Comparison of ENCODE assay signal across 8 cellular contexts in the genomic region with DNA sequence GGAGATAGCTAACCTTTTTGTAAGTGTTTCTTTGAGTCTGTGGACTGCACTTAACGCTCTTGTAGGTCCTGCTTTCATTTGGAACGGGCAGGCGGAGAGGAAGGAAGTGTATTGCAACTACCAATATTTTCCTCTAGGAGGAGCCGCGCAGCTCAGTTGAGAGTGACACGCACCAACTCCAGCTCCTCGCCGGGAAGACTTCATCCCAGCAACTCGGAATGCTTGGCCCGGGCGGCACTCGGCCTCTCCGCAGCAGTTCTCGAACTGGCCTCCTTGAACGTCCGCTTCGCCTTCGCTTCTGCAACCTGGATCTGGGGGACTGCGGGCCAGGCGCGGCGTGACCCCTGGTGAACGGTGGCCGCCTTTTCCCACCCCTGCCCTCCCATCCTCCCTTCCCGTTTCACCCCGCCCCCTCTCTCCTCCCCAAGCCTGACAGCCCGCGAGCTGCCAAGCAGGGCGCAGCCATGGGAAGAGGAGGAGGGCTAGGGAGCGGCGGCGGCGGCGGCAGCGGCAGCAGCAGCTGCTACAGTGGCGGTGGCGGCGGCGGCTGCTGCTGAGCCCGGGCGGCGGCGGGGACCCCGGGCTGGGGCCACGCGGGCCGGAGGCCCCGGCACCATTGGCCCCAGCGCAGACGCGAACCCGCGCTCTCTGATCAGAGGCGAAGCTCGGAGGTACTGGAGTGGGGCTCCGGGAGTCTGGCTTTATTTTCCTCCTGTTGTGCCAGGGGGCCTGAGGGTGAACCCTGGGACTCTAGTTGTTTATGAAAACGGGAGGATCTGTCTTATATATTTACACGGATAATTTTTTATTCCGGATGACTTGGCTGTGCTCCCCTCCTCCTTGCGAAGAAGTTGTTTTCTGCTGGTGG. TPM values are rescaled to one million over a fixed set of nuclear protein-coding genes. Genes with fewer than 3 reads are reported as not detected.
DNase-seq lines count a peak whose midpoint lies in the region; ATAC-seq and TF ChIP-seq lines count a peak whose summit lies in the region.
"Had no signal": no experiment of that assay in that cellular context is flagged by ENCODE, and none has a peak within 500 bp of the region (broad histone marks: within the 10 kb centered on the region; RNA-seq: fewer than 3 reads in every experiment).

A gene (plus strand): TSS at position 155 of the 868 bp plus-strand sequence. CDS start 142,436 bp downstream, outside the sequence.

- peak within 1 kb of the TSS; percentile 38; the same call in 1 of the 2 replicates for H2AFZ ChIP-seq in MM.1S (ENCODE audit: low read length)

- H3K27me3 ChIP-seq in MM.1S (replicated peaks; ENCODE audit: insufficient read depth, low read length) (no peaks in the 10 kb centered on the region), endocrine pancreas (ENCODE audit: control insufficient read depth, insufficient read depth, low read length) (no peaks in the 10 kb centered on the region), right lobe of liver (no peaks in the 10 kb centered on the region), stomach (peaks cover 0 to 20% (median 11%) of the 10 kb centered on the region in 3 donors)

- H3K4me3 ChIP-seq in MM.1S (ENCODE audit: low read length): peak within 1 kb of the TSS; percentile 45; the same call in 1 of the 2 replicates
- H3K4me3 ChIP-seq in endocrine pancreas (ENCODE audit: control insufficient read depth, insufficient read depth, low read length): peak within 1 kb of the TSS; percentile 31
- peak within 1 kb of the TSS; percentile 63 to 86 (median 81) for H3K4me3 ChIP-seq in right lobe of liver
- H3K4me3 ChIP-seq in stomach: peak within 1 kb of the TSS; percentile 55 to 73 (median 64)

- TF ChIP-seq CTCF in GM10266 (IDR thresholded peaks at IDR 0.05; ENCODE audit: control insufficient read depth, insufficient read depth, low read depth, missing control alignments) (peak; percentile 60), MM.1S (IDR thresholded peaks at IDR 0.05; ENCODE audit: low read length) (peak; percentile 39), right lobe of liver (IDR thresholded peaks at IDR 0.05) (peak; percentile 65 to 79 (median 76)), stomach (IDR thresholded peaks at IDR 0.05) (peak in 5 of 7 experiments; percentile 61 to 72 (median 66))

- DNase-seq in GM10266 (ENCODE audit: extremely low spot score) (peak; percentile 74), GOT3 (lab: John Stamatoyannopoulos, UW) (peak; percentile 60), MM.1S (peak; percentile 14), SKM-1 treated with dmso at 0.1 percent for 144 hours (lab: John Stamatoyannopoulos, UW; ENCODE audit: unreplicated experiment) (peak; percentile 77), right lobe of liver (peak; percentile 84 to 87 (median 84)), stomach (peak; percentile 80)

- H3K36me3 ChIP-seq in MM.1S (replicated peaks; ENCODE audit: insufficient read depth, low read length): no peaks in the 10 kb centered on the region
- no peaks in the 10 kb centered on the region for H3K36me3 ChIP-seq in endocrine pancreas (ENCODE audit: control insufficient read depth, insufficient read depth, low read length)
- H3K36me3 ChIP-seq in right lobe of liver: no peaks in the 10 kb centered on the region
- no peaks in the 10 kb centered on the region for H3K36me3 ChIP-seq in stomach

- H3K79me2 ChIP-seq in MM.1S (ENCODE audit: low read length): no peaks in the 10 kb centered on the region

- no peak for TF ChIP-seq EP300 in stomach (IDR thresholded peaks at IDR 0.05)

- H3K9me3 ChIP-seq in MM.1S (replicated peaks; ENCODE audit: insufficient read depth, low read length) (no peaks in the 10 kb centered on the region), endocrine pancreas (ENCODE audit: control insufficient read depth, low read length) (no peaks in the 10 kb centered on the region), right lobe of liver (no peaks in the 10 kb centered on the region), stomach (no peaks in the 10 kb centered on the region)

- no peak within 1 kb of the TSS; the same call in 1 of the 2 replicates for H3K4me2 ChIP-seq in MM.1S (ENCODE audit: low read depth, low read length)

- ATAC-seq in right lobe of liver: peak; percentile 86 to 91 (median 88)

- no peaks in the 10 kb centered on the region for H3F3A ChIP-seq in MM.1S (ENCODE audit: insufficient read depth, low read length)

- intact Hi-C loops in right lobe of liver (cut with DNase I) (no loop called here), stomach (cut with DNase I; ENCODE audit: low total_unique reads) (no loop called here)

- H3K9me2 ChIP-seq in MM.1S (replicated peaks; ENCODE audit: insufficient read depth, low read length): no peaks in the 10 kb centered on the region

- H3K4me1 ChIP-seq in MM.1S (ENCODE audit: low read length): no peaks in the 10 kb centered on the region
- H3K4me1 ChIP-seq in endocrine pancreas (ENCODE audit: control insufficient read depth, insufficient read depth, low read length): no peaks in the 10 kb centered on the region
- peaks cover 0 to 34% (median 5%) of the 10 kb centered on the region in 4 donors for H3K4me1 ChIP-seq in right lobe of liver
- peaks cover 0 to 35% (median 24%) of the 10 kb centered on the region in 4 donors for H3K4me1 ChIP-seq in stomach

- H3K27ac ChIP-seq in MM.1S (ENCODE audit: low read length) (no peak within 1 kb of the TSS), right lobe of liver (peak within 1 kb of the TSS; percentile 69 to 88 (median 75)), stomach (peak within 1 kb of the TSS; percentile 62 to 89 (median 81))

- H3K9ac ChIP-seq in MM.1S (ENCODE audit: low read length) (no peak within 1 kb of the TSS), endocrine pancreas (ENCODE audit: control insufficient read depth, insufficient read depth, low read length) (no peak within 1 kb of the TSS)

- no peaks in the 10 kb centered on the region for H4K20me1 ChIP-seq in MM.1S (ENCODE audit: insufficient read depth, low read length)

- TF ChIP-seq POLR2A in right lobe of liver (IDR thresholded peaks at IDR 0.05) (peak; percentile 48), stomach (IDR thresholded peaks at IDR 0.05) (no peak)

- 2% methylated on average over 12 of the region's 60 CpGs for WGBS in right lobe of liver (ENCODE audit: insufficient coverage, low coverage, low lambda C conversion rate, missing lambda C conversion rate)
- 1 to 2% (median 1%) methylated on average over 12 to 60 of the region's 60 CpGs for WGBS in stomach, 5 donors

RNA-seq across cellular contexts. Expression of the gene that starts here (rescaled TPM):
- 10 to 100 TPM; 25.9 to 90.7 (median 71.9) TPM for total RNA-seq in right lobe of liver
- 10 to 100 TPM in 4 of 5 donors, under 1 TPM in 1; 0.87 to 34.8 (median 18.7) TPM for total RNA-seq in stomach
- 1 to 10 TPM; 2.3 to 5.5 (median 2.4) TPM for polyA plus RNA-seq in stomach
- total RNA-seq: mononuclear cell had no signal

Comparison
In these comparisons a context has a peak if more than half of its experiments do, and no peak if none do; other contexts are left out.
1. DNase-seq: peak in every context shown above with its lines; median percentile 84 in right lobe of liver; 80 in stomach; 77 in SKM-1 treated with dmso at 0.1 percent for 144 hours; 74 in GM10266; 60 in GOT3; 14 in MM.1S.
2. H3K4me3 ChIP-seq: peak in every context shown above with its lines; median percentile 81 in right lobe of liver; 64 in stomach; 45 in MM.1S; 31 in endocrine pancreas.